ENCODE assay signal across 8 cellular contexts in genomic region chr12:77847665-77848431, GRCh38. TPM values are rescaled to one million over a fixed set of nuclear protein-coding genes. Genes with fewer than 3 reads are reported as not detected.
DNase-seq lines count a peak whose midpoint lies in the region; ATAC-seq and TF ChIP-seq lines count a peak whose summit lies in the region.

No MANE protein-coding gene starts in this region.

- peak overlapping the region; percentile 77 for H3K27ac ChIP-seq in brain microvascular endothelial cell
- H3K27ac ChIP-seq in mesodermal cell (ENCODE audit: low read depth, low read length, severe bottlenecking): peak overlapping the region; percentile 52
- H3K27ac ChIP-seq in effector memory CD4-positive, alpha-beta T cell (ENCODE audit: insufficient read depth, low read length, poor library complexity, severe bottlenecking): no peak overlapping the region

- H3K36me3 ChIP-seq in brain microvascular endothelial cell (replicated peaks) (no peaks in the 10 kb centered on the region), mesodermal cell (ENCODE audit: control insufficient read depth, insufficient read depth, low read length) (no peaks in the 10 kb centered on the region)
- no peaks in the 10 kb centered on the region for H3K36me3 ChIP-seq in effector memory CD4-positive, alpha-beta T cell (ENCODE audit: control insufficient read depth, insufficient read depth, low read length)

- no peaks in the 10 kb centered on the region for H3K27me3 ChIP-seq in brain microvascular endothelial cell (replicated peaks)
- H3K27me3 ChIP-seq in effector memory CD4-positive, alpha-beta T cell (replicated peaks; ENCODE audit: control insufficient read depth, insufficient read depth, low read length, poor library complexity, severe bottlenecking): no peaks in the 10 kb centered on the region

- H3K4me3 ChIP-seq in brain microvascular endothelial cell (ENCODE audit: low read depth, low read length) (no peak overlapping the region), mesodermal cell (ENCODE audit: extremely low read depth, insufficient read depth, low read length, poor library complexity, severe bottlenecking) (no peak overlapping the region)
- no peak overlapping the region for H3K4me3 ChIP-seq in effector memory CD4-positive, alpha-beta T cell (ENCODE audit: insufficient read depth, low read depth, low read length, poor library complexity, severe bottlenecking)

- H3K4me1 ChIP-seq in mesodermal cell (ENCODE audit: control insufficient read depth, insufficient read depth, low read length, poor library complexity, severe bottlenecking): peaks cover 34% of the 10 kb centered on the region
- H3K4me1 ChIP-seq in effector memory CD4-positive, alpha-beta T cell (ENCODE audit: control insufficient read depth, insufficient read depth, low read length, poor library complexity, severe bottlenecking): no peaks in the 10 kb centered on the region

- whole genome bisulfite sequencing in mesodermal cell (ENCODE audit: insufficient coverage in 2 of 2), 2 experiments: 83% methylated on average over 1 of the region's 3 CpGs; no CpG with 5 or more reads in 1 of the 2 experiments

- H3K9me3 ChIP-seq in mesodermal cell (ENCODE audit: control insufficient read depth, low read length): no peaks in the 10 kb centered on the region
- H3K9me3 ChIP-seq in effector memory CD4-positive, alpha-beta T cell (ENCODE audit: control insufficient read depth, low read length): no peaks in the 10 kb centered on the region

- in situ Hi-C loops in brain microvascular endothelial cell (cut with HindIII; ENCODE audit: low pct_ligation_motif_present, low sequenced_read_pairs): no loop called here

- DNase-seq in COLO668 (lab: John Stamatoyannopoulos, UW; ENCODE audit: unreplicated experiment): peak; percentile 20
- peak; percentile 52 for DNase-seq in brain microvascular endothelial cell
- no peak for DNase-seq in effector memory CD4-positive, alpha-beta T cell
- no peak for DNase-seq in head of caudate nucleus
- DNase-seq in NCI-H1436 (lab: John Stamatoyannopoulos, UW): no peak
- no peak for DNase-seq in putamen (ENCODE audit: low spot score)

- peak; percentile 44 for ATAC-seq in HG03025 (IDR thresholded peaks at IDR 0.05; ENCODE audit: low FRiP score, unreplicated experiment)

- intact Hi-C loops in head of caudate nucleus (cut with DNase I): no loop called here

- TF ChIP-seq CTCF in brain microvascular endothelial cell (IDR thresholded peaks at IDR 0.05; ENCODE audit: low read depth, low read length, missing control alignments): no peak

RNA-seq across cellular contexts. Expression of gene NAV3, which starts 17.2 kb away (rescaled TPM):
- polyA plus RNA-seq in mesodermal cell (2013, experiment 1 of 2): 21.9 TPM
- 20.0 TPM for polyA plus RNA-seq in mesodermal cell (2013, experiment 2 of 2)

Comparison
In these comparisons a context has a peak if more than half of its experiments do, and no peak if none do; other contexts are left out.
1. DNase-seq: peak in COLO668 (single experiment) and brain microvascular endothelial cell (single experiment); none in effector memory CD4-positive, alpha-beta T cell (0 of 3), head of caudate nucleus (0 of 42), NCI-H1436 (single experiment) and putamen (single experiment).